ENCODE assay signal across 2 cellular contexts in the genomic region with DNA sequence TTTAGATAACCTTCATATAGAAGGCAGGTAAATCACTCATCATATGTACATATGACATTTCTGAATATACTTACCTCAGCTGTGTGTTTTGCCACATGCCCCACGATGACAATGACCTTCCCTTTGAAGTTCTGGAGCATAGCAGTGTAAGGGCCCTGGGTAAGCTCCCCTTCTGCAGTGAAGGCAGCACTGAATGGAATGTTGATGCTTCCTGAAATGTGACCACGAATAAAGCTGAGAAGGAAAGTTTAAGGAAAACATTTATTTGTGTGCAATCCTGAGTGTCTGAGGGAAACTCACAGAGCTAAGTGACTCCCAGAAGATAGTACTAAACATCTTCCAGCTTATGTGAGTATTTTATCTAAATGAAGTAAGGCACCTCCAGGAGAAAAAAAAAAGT.
TF ChIP-seq lines count a peak whose summit lies in the region.

No MANE protein-coding gene starts in this region.

TF ChIP-seq in SK-N-SH treated with all-trans-retinoic acid at 6 μM for 48 hours, 23 proteins besides CTCF, POLR2A, EP300 and RAD21 (continued from another document):
- TF ChIP-seq BACH2 (CRISPR knock-in tag; IDR thresholded peaks at IDR 0.05; ENCODE audit: borderline replicate concordance) (no peak), CSDC2 (CRISPR knock-in tag; IDR thresholded peaks at IDR 0.05) (no peak), TOX (CRISPR knock-in tag; IDR thresholded peaks at IDR 0.05; ENCODE audit: borderline replicate concordance) (no peak)

TF ChIP-seq in SK-N-SH, 30 proteins besides CTCF, POLR2A, EP300 and RAD21 (continued from another document):
- TF ChIP-seq ZBTB33 (IDR thresholded peaks at IDR 0.05; ENCODE audit: borderline replicate concordance, low read depth) = no peak
- no peak for TF ChIP-seq REST (IDR thresholded peaks at IDR 0.05; ENCODE audit: low read depth, low read length)
- TF ChIP-seq MEF2A (IDR thresholded peaks at IDR 0.05; ENCODE audit: borderline replicate concordance, low read depth) = no peak
- TF ChIP-seq, protein P1, sequence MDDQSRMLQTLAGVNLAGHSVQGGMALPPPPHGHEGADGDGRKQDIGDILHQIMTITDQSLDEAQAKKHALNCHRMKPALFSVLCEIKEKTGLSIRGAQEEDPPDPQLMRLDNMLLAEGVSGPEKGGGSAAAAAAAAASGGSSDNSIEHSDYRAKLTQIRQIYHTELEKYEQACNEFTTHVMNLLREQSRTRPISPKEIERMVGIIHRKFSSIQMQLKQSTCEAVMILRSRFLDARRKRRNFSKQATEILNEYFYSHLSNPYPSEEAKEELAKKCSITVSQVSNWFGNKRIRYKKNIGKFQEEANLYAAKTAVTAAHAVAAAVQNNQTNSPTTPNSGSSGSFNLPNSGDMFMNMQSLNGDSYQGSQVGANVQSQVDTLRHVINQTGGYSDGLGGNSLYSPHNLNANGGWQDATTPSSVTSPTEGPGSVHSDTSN (IDR thresholded peaks at IDR 0.05) = no peak
- no peak for TF ChIP-seq FOXM1 (IDR thresholded peaks at IDR 0.05; ENCODE audit: low read depth)
